In the genomic region with DNA sequence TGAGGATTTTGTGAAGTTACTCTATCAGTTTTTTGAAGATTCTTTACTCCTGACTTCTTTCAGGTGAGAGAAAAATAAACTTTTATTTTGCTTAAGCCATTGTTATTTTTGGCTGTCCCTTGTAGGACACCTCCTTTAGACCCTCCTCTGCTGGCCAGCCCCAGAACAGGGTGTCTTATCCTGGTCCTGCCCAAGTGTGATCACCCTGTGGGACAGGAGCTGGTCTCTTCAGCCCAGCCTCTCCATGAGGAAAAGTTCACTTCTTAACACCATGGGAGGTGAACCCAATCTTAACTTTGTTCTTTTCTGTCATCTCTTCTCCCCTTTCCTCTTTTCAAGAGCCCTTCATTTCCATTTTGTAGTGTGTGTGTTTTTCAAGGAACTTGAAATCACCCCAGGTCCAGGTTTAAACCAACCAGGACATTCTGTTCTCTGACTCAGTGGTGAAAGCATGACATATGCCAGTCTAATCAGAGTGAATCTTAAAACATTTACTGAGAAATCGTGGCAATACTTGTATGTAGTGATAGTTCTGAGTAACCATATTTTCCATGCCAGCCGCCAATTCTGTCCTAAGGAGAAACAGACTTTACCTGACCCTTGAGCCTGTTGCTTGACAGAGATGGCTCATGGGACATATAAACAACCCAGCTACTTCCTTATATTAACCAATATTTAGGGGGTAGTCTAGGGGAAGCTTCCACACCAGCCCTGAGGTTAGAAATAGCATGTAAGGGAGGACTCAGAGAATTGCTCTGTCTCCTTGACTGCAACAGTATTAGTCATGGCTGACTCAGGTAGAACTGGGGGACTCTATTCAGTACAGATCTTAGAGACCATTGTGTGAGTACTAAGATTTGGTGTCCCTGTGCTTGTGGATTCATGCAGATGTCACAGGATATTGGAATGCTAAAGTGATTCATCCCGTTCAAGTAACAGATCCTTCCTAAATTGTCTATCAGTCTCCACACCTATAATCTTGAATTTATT, we compare ENCODE assay signal across 17 cellular contexts. TPM values are rescaled to one million over a fixed set of nuclear protein-coding genes. Genes with fewer than 3 reads are reported as not detected.
A peak's percentile ranks its signal among the peaks of the same experiment; 100 is the strongest.
DNase-seq lines count a peak whose midpoint lies in the region; ATAC-seq, FAIRE-seq and TF ChIP-seq lines count a peak whose summit lies in the region.
"Had no signal": no experiment of that assay in that cellular context is flagged by ENCODE, and none has a peak within 500 bp of the region (broad histone marks: within the 10 kb centered on the region; RNA-seq: fewer than 3 reads in every experiment).

No MANE protein-coding gene starts in this region.

- no peak overlapping the region for H3K4me2 ChIP-seq in HepG2 (ENCODE audit: low read depth, low read length)

- H2AFZ ChIP-seq in HepG2 (ENCODE audit: low read length) = no peak overlapping the region

- FAIRE-seq in HepG2 (lab: Jason Lieb, UNC) = no peak

- DNase-seq in HepG2 (ENCODE audit: low spot score) (peak; percentile 13), right lobe of liver (no peak), T1000 (lab: John Stamatoyannopoulos, UW) (peak; percentile 30), glomerular visceral epithelial cell (ENCODE audit: extremely low spot score) (peak; percentile 28), tibial artery (no peak), T-helper 2 cell (no peak), NCI-H187 (lab: John Stamatoyannopoulos, UW) (no peak)
- DNase-seq: activated CD4-positive, alpha-beta T cell treated with anti-CD3 and anti-CD28 coated beads for 48 hours; activated effector memory CD4-positive, alpha-beta T cell treated with anti-CD3 and anti-CD28 coated beads, Interleukin-2, amount 50 U/mL, for 16 hours; central memory CD4-positive, alpha-beta T cell; DMS79; erythroblast; H7; NCI-H187 treated with DMSO at 0.1 percent for 48 hours; NK-92 treated with Interleukin-12 subunit alpha and Interleukin-12 subunit beta, amount 100 ng/mL, for 24 hours had no signal

- POLR2A ChIA-PET in HepG2 (lab: Yijun Ruan, JAX) = no interaction called here

- H3K36me3 ChIP-seq in HepG2 (replicated peaks in 1 of 2; ENCODE audit: control insufficient read depth in 1 of 2, insufficient read depth in 2 of 2, low read length in 2 of 2) (no peaks in the 10 kb centered on the region), right lobe of liver (no peaks in the 10 kb centered on the region), tibial artery (no peaks in the 10 kb centered on the region)

- WGBS in HepG2 (ENCODE audit: low lambda C conversion rate) = 10% methylated on average over 3 of the region's 3 CpGs
- WGBS in right lobe of liver (ENCODE audit: insufficient coverage, low coverage, low lambda C conversion rate, missing lambda C conversion rate) = 93% methylated on average over 2 of the region's 3 CpGs

- TF ChIP-seq CTCF in HepG2 (CRISPR knock-in tag; IDR thresholded peaks at IDR 0.05) (no peak), right lobe of liver (IDR thresholded peaks at IDR 0.05) (no peak), tibial artery (IDR thresholded peaks at IDR 0.05) (no peak)

- H3K79me2 ChIP-seq in HepG2 (ENCODE audit: insufficient read depth, low read length) = no peaks in the 10 kb centered on the region

- H3K27me3 ChIP-seq in HepG2 (ENCODE audit: control insufficient read depth in 1 of 2, insufficient read depth in 2 of 2, low read length in 2 of 2) (no peaks in the 10 kb centered on the region), right lobe of liver (no peaks in the 10 kb centered on the region), tibial artery (no peaks in the 10 kb centered on the region)

- no peak for TF ChIP-seq RAD21 in HepG2 (CRISPR knock-in tag; IDR thresholded peaks at IDR 0.05)

- H3K9me3 ChIP-seq in HepG2 (ENCODE audit: low read length) (no peaks in the 10 kb centered on the region), right lobe of liver (no peaks in the 10 kb centered on the region), tibial artery (no peaks in the 10 kb centered on the region)

- H3K9ac ChIP-seq in HepG2 (ENCODE audit: insufficient read depth, low read depth, low read length) = no peak overlapping the region

- no peaks in the 10 kb centered on the region for H4K20me1 ChIP-seq in HepG2 (ENCODE audit: insufficient read depth, low read length)

- no TSS peak for BruUV-seq in HepG2 (replicated peaks; lab: Mats Ljungman, UMichigan)

- no peak; the same call in 2 of the 3 replicates for ATAC-seq in HepG2
- ATAC-seq in right lobe of liver = no peak
- ATAC-seq in GM21825 (IDR thresholded peaks at IDR 0.05; ENCODE audit: unreplicated experiment) = no peak

- H3K27ac ChIP-seq in HepG2 (ENCODE audit: extremely low read length, insufficient read depth, low read length) = no peak overlapping the region
- no peak overlapping the region for H3K27ac ChIP-seq in right lobe of liver
- no peak overlapping the region for H3K27ac ChIP-seq in tibial artery

- TF ChIP-seq POLR2A in HepG2 (IDR thresholded peaks at IDR 0.05; ENCODE audit: insufficient read depth in 1 of 2, low read depth in 2 of 2, low read length in 2 of 2) (no peak), right lobe of liver (IDR thresholded peaks at IDR 0.05) (no peak)

- in situ Hi-C loops in HepG2 (cut with HindIII; ENCODE audit: extremely low pct_ligation_motif_present, low pct_unique_long_range_greater_than_20kb) = no loop called here

- CTCF ChIA-PET in HepG2 (lab: Yijun Ruan, JAX; ENCODE audit: low intra/inter-chr PET ratio, low total read pairs) = no interaction called here

- intact Hi-C loops in HepG2 (cut with micrococcal nuclease; ENCODE audit: unreplicated experiment) = no loop called here
- intact Hi-C loops in right lobe of liver (cut with DNase I) = no loop called here
- intact Hi-C loops in tibial artery (cut with DNase I; ENCODE audit: low total_unique reads) = no loop called here

- no peak overlapping the region for H3K4me3 ChIP-seq in HepG2 (replicated peaks in 1 of 3; ENCODE audit: insufficient read depth in 1 of 3, low read depth in 2 of 3, low read length in 3 of 3)
- H3K4me3 ChIP-seq in right lobe of liver = no peak overlapping the region
- H3K4me3 ChIP-seq in tibial artery = no peak overlapping the region

- H3K4me1 ChIP-seq in HepG2 (ENCODE audit: insufficient read depth, low read length) (no peaks in the 10 kb centered on the region), right lobe of liver (no peaks in the 10 kb centered on the region), tibial artery (no peaks in the 10 kb centered on the region)

- TF ChIP-seq EP300 in HepG2 (IDR thresholded peaks at IDR 0.05; ENCODE audit: low read depth in 2 of 2, low read length in 2 of 2) (no peak), HepG2 (CRISPR knock-in tag; IDR thresholded peaks at IDR 0.05; ENCODE audit: borderline replicate concordance) (no peak)

TF ChIP-seq in HepG2, 621 proteins besides CTCF, POLR2A, EP300 and RAD21 (continues in another document):
- TF ChIP-seq, protein P1, sequence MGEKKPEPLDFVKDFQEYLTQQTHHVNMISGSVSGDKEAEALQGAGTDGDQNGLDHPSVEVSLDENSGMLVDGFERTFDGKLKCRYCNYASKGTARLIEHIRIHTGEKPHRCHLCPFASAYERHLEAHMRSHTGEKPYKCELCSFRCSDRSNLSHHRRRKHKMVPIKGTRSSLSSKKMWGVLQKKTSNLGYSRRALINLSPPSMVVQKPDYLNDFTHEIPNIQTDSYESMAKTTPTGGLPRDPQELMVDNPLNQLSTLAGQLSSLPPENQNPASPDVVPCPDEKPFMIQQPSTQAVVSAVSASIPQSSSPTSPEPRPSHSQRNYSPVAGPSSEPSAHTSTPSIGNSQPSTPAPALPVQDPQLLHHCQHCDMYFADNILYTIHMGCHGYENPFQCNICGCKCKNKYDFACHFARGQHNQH (CRISPR knock-in tag; IDR thresholded peaks at IDR 0.05) = no peak
- TF ChIP-seq ZNF180 (CRISPR knock-in tag; IDR thresholded peaks at IDR 0.05; ENCODE audit: borderline replicate concordance, low read depth) = no peak
- no peak for TF ChIP-seq ZNF83 (CRISPR knock-in tag; IDR thresholded peaks at IDR 0.05; ENCODE audit: borderline replicate concordance)
- no peak for TF ChIP-seq CENPX (CRISPR knock-in tag; IDR thresholded peaks at IDR 0.05)
- TF ChIP-seq SIN3A (IDR thresholded peaks at IDR 0.05; ENCODE audit: borderline replicate concordance, low read depth, low read length) = no peak

RNA-seq across cellular contexts. Expression of gene FLRT3, which starts 48.8 kb away (rescaled TPM):
- total RNA-seq in HepG2 (2016; rRNA removed; fragmentation: Illumina TruSeq; extraction: Trizol) (0.28 and 0.44 TPM in 2 replicates), right lobe of liver (10 to 100 TPM in 3 of 6 experiments, 1 to 10 TPM in 3; 3.5 to 15.2 (median 11.3) TPM)
- 0.30 TPM in 1 of 2 replicates, not detected in the other for total RNA-seq in HepG2 (2016; cell fraction: cytosol; rRNA removed; fragmentation: Illumina TruSeq; extraction: Trizol; ENCODE audit: low read depth)
- 0.13 and 0.71 TPM in 2 replicates for total RNA-seq in HepG2 (2016; cell fraction: insoluble cytoplasmic fraction; rRNA removed; fragmentation: Illumina TruSeq; extraction: Trizol)
- total RNA-seq in HepG2 (2016; cell fraction: membrane; rRNA removed; fragmentation: Illumina TruSeq; extraction: Trizol) = 0.19 and 0.28 TPM in 2 replicates
- total RNA-seq in HepG2 (2016; cell fraction: nucleus; rRNA removed; fragmentation: Illumina TruSeq; extraction: Trizol) = 1.0 and 1.3 TPM in 2 replicates
- polyA plus RNA-seq in HepG2 (2011; rRNA removed) = 5.3 and 8.8 TPM in 2 replicates
- polyA plus RNA-seq in HepG2 (2011; cell fraction: cytosol; rRNA removed) = 2.3 and 7.0 TPM in 2 replicates
- 2.4 and 4.4 TPM in 2 replicates for polyA plus RNA-seq in HepG2 (2011; cell fraction: nucleus; rRNA removed)
- polyA plus RNA-seq in HepG2 (2012) = 4.0 and 8.2 TPM in 2 replicates
- not detected in 2 replicates for polyA plus RNA-seq in HepG2 (2016; cell fraction: cytosol; fragmentation: Illumina TruSeq; extraction: Trizol; ENCODE audit: low read depth)
- polyA plus RNA-seq in HepG2 (2016; cell fraction: insoluble cytoplasmic fraction; fragmentation: Illumina TruSeq; extraction: Trizol; ENCODE audit: low read depth) = 0.17 and 0.23 TPM in 2 replicates
- 0.03 TPM in 1 of 2 replicates, not detected in the other for polyA plus RNA-seq in HepG2 (2016; cell fraction: membrane; fragmentation: Illumina TruSeq; extraction: Trizol; ENCODE audit: low read depth)
- 0.52 and 0.96 TPM in 2 replicates for polyA plus RNA-seq in HepG2 (2016; cell fraction: nucleus; fragmentation: Illumina TruSeq; extraction: Trizol; ENCODE audit: insufficient read depth, low read depth)
- polyA minus RNA-seq in HepG2 (2011; rRNA and poly(A)+ RNA removed; ENCODE audit: low replicate concordance) = 0.91 and 3.6 TPM in 2 replicates
- 5.2 and 9.4 TPM in 2 replicates for polyA minus RNA-seq in HepG2 (2011; cell fraction: cytosol; rRNA and poly(A)+ RNA removed)
- polyA minus RNA-seq in HepG2 (2011; cell fraction: nucleus; rRNA and poly(A)+ RNA removed) = 9.3 and 16.4 TPM in 2 replicates
- total RNA-seq: A673 had no signal

Comparison
In these comparisons a context has a peak if more than half of its experiments do, and no peak if none do; other contexts are left out.
1. DNase-seq: peak in HepG2 (single experiment), T1000 (single experiment) and glomerular visceral epithelial cell (single experiment); none in right lobe of liver (0 of 3), tibial artery (0 of 2), T-helper 2 cell (0 of 5) and NCI-H187 (0 of 2).